8 cellular contexts compared by ENCODE assay signal in genomic region chr3:137542049-137542448, GRCh38.
"Had no signal": no experiment of that assay in that cellular context is flagged by ENCODE, and none has a peak within 500 bp of the region (broad histone marks: within the 10 kb centered on the region; RNA-seq: fewer than 3 reads in every experiment).

No MANE protein-coding gene starts in this region.

- FAIRE-seq: HepG2 had no signal

- H3K27ac Mint-ChIP-seq: GM23338, HFFc6 had no signal

- H3K4me3 Mint-ChIP-seq: GM23338, HFFc6, IgD-negative memory B cell had no signal

- H3K4me1 ChIP-seq: HAP-1 had no signal

- H3K9me3 ChIP-seq: HAP-1 had no signal

- DNase-seq: H7, HFFc6 had no signal

- H3K4me3 ChIP-seq: GM23338, HAP-1 had no signal

- H3K36me3 ChIP-seq: HAP-1 had no signal

- H3K27ac ChIP-seq: HL-60 had no signal

- H3K4me2 ChIP-seq: GM23338 had no signal

- ATAC-seq: GM23338, HCT116, HepG2 had no signal

- H2AFZ ChIP-seq: GM23338 had no signal

- H3K4me1 Mint-ChIP-seq: GM23338, IgD-negative memory B cell had no signal

- H3K27me3 Mint-ChIP-seq: IgD-negative memory B cell had no signal
